In the genomic region with DNA sequence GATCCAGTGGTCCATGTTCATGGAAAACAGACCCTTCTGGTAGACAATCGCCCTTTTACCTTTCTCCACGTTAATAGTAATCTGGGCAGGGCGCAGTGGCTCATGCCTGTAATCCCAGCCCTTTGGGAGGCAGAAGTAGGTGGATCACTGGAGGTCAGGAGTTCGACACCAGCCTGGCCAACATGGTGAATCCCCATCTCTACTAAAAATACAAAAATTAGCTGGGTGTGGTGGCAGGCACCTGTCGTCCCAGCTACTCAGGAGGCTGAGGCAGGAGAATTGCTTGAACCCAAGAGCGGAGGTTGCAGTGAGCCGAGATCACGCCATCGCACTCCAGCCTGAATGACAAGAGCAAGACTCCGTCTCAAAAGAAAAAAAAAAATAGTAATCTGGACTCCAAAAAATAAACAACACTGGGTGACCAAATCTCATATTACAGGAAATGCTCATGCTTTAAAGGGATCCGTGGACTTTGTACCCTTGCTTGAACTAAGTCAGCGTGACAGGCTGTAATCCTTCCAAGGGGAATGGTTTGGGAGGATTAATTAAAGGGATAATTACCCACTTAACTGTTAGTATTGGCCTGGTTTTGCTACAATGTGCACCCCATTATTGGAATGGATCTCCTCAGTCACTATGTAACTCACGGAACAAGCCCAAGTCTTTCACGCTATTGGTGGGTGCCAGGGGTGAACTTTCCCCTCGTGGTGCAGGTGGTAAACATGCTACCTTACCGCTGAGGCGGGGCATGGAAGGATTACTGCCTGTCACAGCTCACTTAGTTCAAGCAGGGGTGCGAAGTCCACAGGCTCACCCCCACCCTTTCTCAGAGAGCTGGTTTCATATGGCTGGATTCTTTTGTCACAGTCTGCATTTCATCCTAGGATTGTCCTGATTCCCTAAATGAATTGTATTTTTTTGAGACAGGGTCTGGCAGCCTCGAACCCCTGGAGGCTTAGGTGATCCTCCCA, we compare ENCODE assay signal across 1 cellular context.
TF ChIP-seq lines count a peak whose summit lies in the region.

No MANE protein-coding gene starts in this region.

TF ChIP-seq in HepG2, 621 proteins besides CTCF, POLR2A, EP300 and RAD21 (continued from another document and continues in another):
- TF ChIP-seq ZBTB40 (IDR thresholded peaks at IDR 0.05) (no peak), ZBTB40 (CRISPR knock-in tag; IDR thresholded peaks at IDR 0.05) (peak; percentile 80; the same call in 1 of the 2 replicates), ZNF792 (CRISPR knock-in tag; IDR thresholded peaks at IDR 0.05) (peak; percentile 88), ZNF253 (CRISPR knock-in tag; IDR thresholded peaks at IDR 0.05; ENCODE audit: borderline replicate concordance) (no peak), GRHL1 (CRISPR knock-in tag; conservative IDR thresholded peaks at IDR 0.05) (no peak), ZBTB44 (CRISPR knock-in tag; IDR thresholded peaks at IDR 0.05) (peak; percentile 83; the same call in 1 of the 2 replicates), ZNF775 (CRISPR knock-in tag; IDR thresholded peaks at IDR 0.05; ENCODE audit: borderline replicate concordance) (peak; percentile 74; the same call in 1 of the 2 replicates), TRIM24 (CRISPR knock-in tag; IDR thresholded peaks at IDR 0.05) (peak; percentile 81), BORCS8-MEF2B (CRISPR knock-in tag; IDR thresholded peaks at IDR 0.05) (0 out of 2 replicates have a peak, but pooled peaks have one; percentile 63), ZNF605 (CRISPR knock-in tag; IDR thresholded peaks at IDR 0.05) (peak; percentile 98), KDM5B (CRISPR knock-in tag; IDR thresholded peaks at IDR 0.05; ENCODE audit: borderline replicate concordance) (peak; percentile 81)
- TF ChIP-seq, protein P1, sequence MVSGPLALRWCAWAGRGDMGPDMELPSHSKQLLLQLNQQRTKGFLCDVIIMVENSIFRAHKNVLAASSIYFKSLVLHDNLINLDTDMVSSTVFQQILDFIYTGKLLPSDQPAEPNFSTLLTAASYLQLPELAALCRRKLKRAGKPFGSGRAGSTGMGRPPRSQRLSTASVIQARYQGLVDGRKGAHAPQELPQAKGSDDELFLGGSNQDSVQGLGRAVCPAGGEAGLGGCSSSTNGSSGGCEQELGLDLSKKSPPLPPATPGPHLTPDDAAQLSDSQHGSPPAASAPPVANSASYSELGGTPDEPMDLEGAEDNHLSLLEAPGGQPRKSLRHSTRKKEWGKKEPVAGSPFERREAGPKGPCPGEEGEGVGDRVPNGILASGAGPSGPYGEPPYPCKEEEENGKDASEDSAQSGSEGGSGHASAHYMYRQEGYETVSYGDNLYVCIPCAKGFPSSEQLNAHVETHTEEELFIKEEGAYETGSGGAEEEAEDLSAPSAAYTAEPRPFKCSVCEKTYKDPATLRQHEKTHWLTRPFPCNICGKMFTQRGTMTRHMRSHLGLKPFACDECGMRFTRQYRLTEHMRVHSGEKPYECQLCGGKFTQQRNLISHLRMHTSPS (CRISPR knock-in tag; IDR thresholded peaks at IDR 0.05; ENCODE audit: low read depth): peak; percentile 46; the same call in 1 of the 2 replicates
- TF ChIP-seq, protein P2, sequence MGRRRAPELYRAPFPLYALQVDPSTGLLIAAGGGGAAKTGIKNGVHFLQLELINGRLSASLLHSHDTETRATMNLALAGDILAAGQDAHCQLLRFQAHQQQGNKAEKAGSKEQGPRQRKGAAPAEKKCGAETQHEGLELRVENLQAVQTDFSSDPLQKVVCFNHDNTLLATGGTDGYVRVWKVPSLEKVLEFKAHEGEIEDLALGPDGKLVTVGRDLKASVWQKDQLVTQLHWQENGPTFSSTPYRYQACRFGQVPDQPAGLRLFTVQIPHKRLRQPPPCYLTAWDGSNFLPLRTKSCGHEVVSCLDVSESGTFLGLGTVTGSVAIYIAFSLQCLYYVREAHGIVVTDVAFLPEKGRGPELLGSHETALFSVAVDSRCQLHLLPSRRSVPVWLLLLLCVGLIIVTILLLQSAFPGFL (CRISPR knock-in tag; IDR thresholded peaks at IDR 0.05): no peak
- TF ChIP-seq, protein P3, sequence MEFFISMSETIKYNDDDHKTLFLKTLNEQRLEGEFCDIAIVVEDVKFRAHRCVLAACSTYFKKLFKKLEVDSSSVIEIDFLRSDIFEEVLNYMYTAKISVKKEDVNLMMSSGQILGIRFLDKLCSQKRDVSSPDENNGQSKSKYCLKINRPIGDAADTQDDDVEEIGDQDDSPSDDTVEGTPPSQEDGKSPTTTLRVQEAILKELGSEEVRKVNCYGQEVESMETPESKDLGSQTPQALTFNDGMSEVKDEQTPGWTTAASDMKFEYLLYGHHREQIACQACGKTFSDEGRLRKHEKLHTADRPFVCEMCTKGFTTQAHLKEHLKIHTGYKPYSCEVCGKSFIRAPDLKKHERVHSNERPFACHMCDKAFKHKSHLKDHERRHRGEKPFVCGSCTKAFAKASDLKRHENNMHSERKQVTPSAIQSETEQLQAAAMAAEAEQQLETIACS (CRISPR knock-in tag; IDR thresholded peaks at IDR 0.05): no peak; the same call in 1 of the 2 replicates
- TF ChIP-seq, protein P4, sequence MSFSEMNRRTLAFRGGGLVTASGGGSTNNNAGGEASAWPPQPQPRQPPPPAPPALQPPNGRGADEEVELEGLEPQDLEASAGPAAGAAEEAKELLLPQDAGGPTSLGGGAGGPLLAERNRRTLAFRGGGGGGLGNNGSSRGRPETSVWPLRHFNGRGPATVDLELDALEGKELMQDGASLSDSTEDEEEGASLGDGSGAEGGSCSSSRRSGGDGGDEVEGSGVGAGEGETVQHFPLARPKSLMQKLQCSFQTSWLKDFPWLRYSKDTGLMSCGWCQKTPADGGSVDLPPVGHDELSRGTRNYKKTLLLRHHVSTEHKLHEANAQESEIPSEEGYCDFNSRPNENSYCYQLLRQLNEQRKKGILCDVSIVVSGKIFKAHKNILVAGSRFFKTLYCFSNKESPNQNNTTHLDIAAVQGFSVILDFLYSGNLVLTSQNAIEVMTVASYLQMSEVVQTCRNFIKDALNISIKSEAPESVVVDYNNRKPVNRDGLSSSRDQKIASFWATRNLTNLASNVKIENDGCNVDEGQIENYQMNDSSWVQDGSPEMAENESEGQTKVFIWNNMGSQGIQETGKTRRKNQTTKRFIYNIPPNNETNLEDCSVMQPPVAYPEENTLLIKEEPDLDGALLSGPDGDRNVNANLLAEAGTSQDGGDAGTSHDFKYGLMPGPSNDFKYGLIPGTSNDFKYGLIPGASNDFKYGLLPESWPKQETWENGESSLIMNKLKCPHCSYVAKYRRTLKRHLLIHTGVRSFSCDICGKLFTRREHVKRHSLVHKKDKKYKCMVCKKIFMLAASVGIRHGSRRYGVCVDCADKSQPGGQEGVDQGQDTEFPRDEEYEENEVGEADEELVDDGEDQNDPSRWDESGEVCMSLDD (CRISPR knock-in tag; IDR thresholded peaks at IDR 0.05; ENCODE audit: borderline replicate concordance): peak; percentile 93; the same call in 1 of the 2 replicates
- TF ChIP-seq, protein P5, sequence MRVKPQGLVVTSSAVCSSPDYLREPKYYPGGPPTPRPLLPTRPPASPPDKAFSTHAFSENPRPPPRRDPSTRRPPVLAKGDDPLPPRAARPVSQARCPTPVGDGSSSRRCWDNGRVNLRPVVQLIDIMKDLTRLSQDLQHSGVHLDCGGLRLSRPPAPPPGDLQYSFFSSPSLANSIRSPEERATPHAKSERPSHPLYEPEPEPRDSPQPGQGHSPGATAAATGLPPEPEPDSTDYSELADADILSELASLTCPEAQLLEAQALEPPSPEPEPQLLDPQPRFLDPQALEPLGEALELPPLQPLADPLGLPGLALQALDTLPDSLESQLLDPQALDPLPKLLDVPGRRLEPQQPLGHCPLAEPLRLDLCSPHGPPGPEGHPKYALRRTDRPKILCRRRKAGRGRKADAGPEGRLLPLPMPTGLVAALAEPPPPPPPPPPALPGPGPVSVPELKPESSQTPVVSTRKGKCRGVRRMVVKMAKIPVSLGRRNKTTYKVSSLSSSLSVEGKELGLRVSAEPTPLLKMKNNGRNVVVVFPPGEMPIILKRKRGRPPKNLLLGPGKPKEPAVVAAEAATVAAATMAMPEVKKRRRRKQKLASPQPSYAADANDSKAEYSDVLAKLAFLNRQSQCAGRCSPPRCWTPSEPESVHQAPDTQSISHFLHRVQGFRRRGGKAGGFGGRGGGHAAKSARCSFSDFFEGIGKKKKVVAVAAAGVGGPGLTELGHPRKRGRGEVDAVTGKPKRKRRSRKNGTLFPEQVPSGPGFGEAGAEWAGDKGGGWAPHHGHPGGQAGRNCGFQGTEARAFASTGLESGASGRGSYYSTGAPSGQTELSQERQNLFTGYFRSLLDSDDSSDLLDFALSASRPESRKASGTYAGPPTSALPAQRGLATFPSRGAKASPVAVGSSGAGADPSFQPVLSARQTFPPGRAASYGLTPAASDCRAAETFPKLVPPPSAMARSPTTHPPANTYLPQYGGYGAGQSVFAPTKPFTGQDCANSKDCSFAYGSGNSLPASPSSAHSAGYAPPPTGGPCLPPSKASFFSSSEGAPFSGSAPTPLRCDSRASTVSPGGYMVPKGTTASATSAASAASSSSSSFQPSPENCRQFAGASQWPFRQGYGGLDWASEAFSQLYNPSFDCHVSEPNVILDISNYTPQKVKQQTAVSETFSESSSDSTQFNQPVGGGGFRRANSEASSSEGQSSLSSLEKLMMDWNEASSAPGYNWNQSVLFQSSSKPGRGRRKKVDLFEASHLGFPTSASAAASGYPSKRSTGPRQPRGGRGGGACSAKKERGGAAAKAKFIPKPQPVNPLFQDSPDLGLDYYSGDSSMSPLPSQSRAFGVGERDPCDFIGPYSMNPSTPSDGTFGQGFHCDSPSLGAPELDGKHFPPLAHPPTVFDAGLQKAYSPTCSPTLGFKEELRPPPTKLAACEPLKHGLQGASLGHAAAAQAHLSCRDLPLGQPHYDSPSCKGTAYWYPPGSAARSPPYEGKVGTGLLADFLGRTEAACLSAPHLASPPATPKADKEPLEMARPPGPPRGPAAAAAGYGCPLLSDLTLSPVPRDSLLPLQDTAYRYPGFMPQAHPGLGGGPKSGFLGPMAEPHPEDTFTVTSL (CRISPR knock-in tag; IDR thresholded peaks at IDR 0.05; ENCODE audit: borderline replicate concordance): peak; percentile 90
